8 cellular contexts compared by ENCODE assay signal in genomic region chr4:134201216-134202098, GRCh38. TPM values are rescaled to one million over a fixed set of nuclear protein-coding genes. Genes with fewer than 3 reads are reported as not detected.
DNase-seq lines count a peak whose midpoint lies in the region; ATAC-seq, FAIRE-seq and TF ChIP-seq lines count a peak whose summit lies in the region.

PABPC4L (minus strand) TSS chr4:134201789; CDS start chr4:134201019, 770 bp downstream.

- peak within 1 kb of the TSS; percentile 24 to 81 (median 73) for H3K9ac ChIP-seq in subcutaneous abdominal adipose tissue (ENCODE audit: low read length in 5 of 5)

- no peaks in the 10 kb centered on the region for H3K36me3 ChIP-seq in subcutaneous abdominal adipose tissue (ENCODE audit: control insufficient read depth in 5 of 5, insufficient read depth in 5 of 5, low read length in 5 of 5)

- H3K27me3 ChIP-seq in subcutaneous abdominal adipose tissue (ENCODE audit: control insufficient read depth in 5 of 5, insufficient read depth in 4 of 5, low read length in 5 of 5), result peaks cover 0 to 4% (median 0%) of the 10 kb centered on the region in 5 donors

- no peak for TF ChIP-seq POLR2A in GM12892 (IDR thresholded peaks at IDR 0.05; ENCODE audit: low read depth, low read length)

- no peak for FAIRE-seq in GM12892 (lab: Jason Lieb, UNC)

- H3K4me3 ChIP-seq in iPS-18c (ENCODE audit: insufficient read depth, low read depth, low read length), result peak within 1 kb of the TSS; percentile 59
- peak within 1 kb of the TSS; percentile 65 to 75 (median 69) for H3K4me3 ChIP-seq in subcutaneous abdominal adipose tissue (ENCODE audit: low read depth in 1 of 5, low read length in 5 of 5)

- peak; percentile 66 for DNase-seq in HuH-7 (ENCODE audit: low spot score)
- DNase-seq in astrocyte of the hippocampus (ENCODE audit: low read depth, low spot score), result peak; percentile 74
- DNase-seq in GDM1 (lab: John Stamatoyannopoulos, UW), result no peak
- DNase-seq in GM12892 (ENCODE audit: insufficient read length), result no peak
- no peak for DNase-seq in DMS153 (lab: John Stamatoyannopoulos, UW)

- ATAC-seq in GM18502 (IDR thresholded peaks at IDR 0.05; ENCODE audit: poor library complexity, unreplicated experiment), result no peak

- H3K9me3 ChIP-seq in iPS-18c (ENCODE audit: control insufficient read depth, insufficient read depth, low read length) (no peaks in the 10 kb centered on the region), subcutaneous abdominal adipose tissue (ENCODE audit: control insufficient read depth in 5 of 5, low read length in 5 of 5) (no peaks in the 10 kb centered on the region)

- H3K4me1 ChIP-seq in subcutaneous abdominal adipose tissue (ENCODE audit: control insufficient read depth in 5 of 5, insufficient read depth in 5 of 5, low read length in 5 of 5), result peaks cover 0 to 24% (median 15%) of the 10 kb centered on the region in 5 donors

- H3K27ac ChIP-seq in subcutaneous abdominal adipose tissue (ENCODE audit: low read depth, low read length), result peak within 1 kb of the TSS; percentile 61

RNA-seq across cellular contexts. Expression of gene PABPC4L, which starts in this region (rescaled TPM):
- polyA plus RNA-seq in GM12892 (2012; ENCODE audit: missing spikeins), result not detected

Comparison
In these comparisons a context has a peak if more than half of its experiments do, and no peak if none do; other contexts are left out.
1. DNase-seq: peak in HuH-7 (single experiment) and astrocyte of the hippocampus (single experiment); none in GDM1 (single experiment), GM12892 (single experiment) and DMS153 (single experiment).